Comparison of ENCODE assay signal across 28 cellular contexts in genomic region chr13:67769987-67770341, GRCh38.
"Had no signal": no experiment of that assay in that cellular context is flagged by ENCODE, and none has a peak within 500 bp of the region (broad histone marks: within the 10 kb centered on the region; RNA-seq: fewer than 3 reads in every experiment).

No MANE protein-coding gene starts in this region.

- H3K27ac ChIP-seq: breast epithelium, heart left ventricle, parathyroid adenoma, right atrium auricular region, stomach, tibial artery, WERI-Rb-1 had no signal

- H3K4me2 ChIP-seq: smooth muscle cell had no signal

- H3K4me1 ChIP-seq: breast epithelium, heart left ventricle, parathyroid adenoma, right atrium auricular region, stomach, tibial artery had no signal

- DNase-seq: activated CD4-positive, alpha-beta T cell treated with anti-CD3 and anti-CD28 coated beads, Interleukin-2, amount 10 ng/mL, durations not matched to agents 7 days and 5 days; activated CD4-positive, CD25-positive, alpha-beta regulatory T cell treated with anti-CD3 and anti-CD28 coated beads, Interleukin-2, amount 50 U/mL, for 72 hours; activated CD8-positive, alpha-beta T cell treated with anti-CD3 and anti-CD28 coated beads for 36 hours; activated gamma-delta T cell treated with Interleukin-2 at 50 U/mL for 16 hours; activated T-cell treated with anti-CD3 and anti-CD28 coated beads, Interleukin-2, amount 50 U/mL, for 4 hours; central memory CD4-positive, alpha-beta T cell; endodermal cell; foreskin fibroblast; hypothalamus; immature natural killer cell; left colon; naive B cell; nucleus accumbens; stimulated activated CD4-positive, alpha-beta T cell treated with anti-CD3 and anti-CD28 coated beads, Interleukin-2, amount 100 ng/mL, for 24 hours; stimulated activated naive B cell treated with anti-CD40 and anti-IgM and Interleukin-4, amounts not matched to agents 10 μg/mL and 1 μg/mL and 100 μg/mL, for 72 hours; stomach; T-helper 9 cell; tibial artery; WERI-Rb-1 had no signal

- H3K4me3 ChIP-seq: breast epithelium, heart left ventricle, right atrium auricular region, smooth muscle cell, stomach, tibial artery had no signal

- H3K27ac Mint-ChIP-seq: activated CD4-positive, alpha-beta T cell treated with anti-CD3 and anti-CD28 coated beads, Interleukin-2, amount 10 ng/mL, durations not matched to agents 7 days and 5 days; activated CD8-positive, alpha-beta T cell treated with anti-CD3 and anti-CD28 coated beads for 36 hours; activated naive CD4-positive, alpha-beta T cell treated with anti-CD3 and anti-CD28 coated beads, Interleukin-2, amount 50 U/mL, for 72 hours; activated T-helper 17 cell treated with anti-CD3 and anti-CD28 coated beads, Interleukin-2, amount 50 U/mL, for 72 hours; endodermal cell; immature natural killer cell; mesothelial cell of epicardium; naive B cell; stimulated activated naive B cell treated with anti-CD40 and anti-IgM and Interleukin-4, amounts not matched to agents 10 μg/mL and 1 μg/mL and 100 μg/mL, for 72 hours had no signal

- H3K36me3 ChIP-seq: breast epithelium, heart left ventricle, right atrium auricular region, stomach, tibial artery, WERI-Rb-1 had no signal

- H3K4me1 Mint-ChIP-seq: activated CD4-positive, alpha-beta T cell treated with anti-CD3 and anti-CD28 coated beads, Interleukin-2, amount 10 ng/mL, durations not matched to agents 7 days and 5 days; activated T-helper 17 cell treated with anti-CD3 and anti-CD28 coated beads, Interleukin-2, amount 50 U/mL, for 72 hours; endodermal cell; immature natural killer cell; mesothelial cell of epicardium; naive B cell; stimulated activated naive B cell treated with anti-CD40 and anti-IgM and Interleukin-4, amounts not matched to agents 10 μg/mL and 1 μg/mL and 100 μg/mL, for 72 hours had no signal

- H3K4me3 Mint-ChIP-seq: activated CD4-positive, alpha-beta T cell treated with anti-CD3 and anti-CD28 coated beads, Interleukin-2, amount 10 ng/mL, durations not matched to agents 7 days and 5 days; activated CD8-positive, alpha-beta T cell treated with anti-CD3 and anti-CD28 coated beads for 36 hours; activated T-cell treated with anti-CD3 and anti-CD28 coated beads, Interleukin-2, amount 50 U/mL, for 4 hours; activated T-helper 17 cell treated with anti-CD3 and anti-CD28 coated beads, Interleukin-2, amount 50 U/mL, for 72 hours; endodermal cell; immature natural killer cell; mesothelial cell of epicardium; naive B cell; stimulated activated naive B cell treated with anti-CD40 and anti-IgM and Interleukin-4, amounts not matched to agents 10 μg/mL and 1 μg/mL and 100 μg/mL, for 72 hours had no signal

- H3K9me3 ChIP-seq: breast epithelium, right atrium auricular region had no signal

- H3K36me3 Mint-ChIP-seq: activated naive CD4-positive, alpha-beta T cell treated with anti-CD3 and anti-CD28 coated beads, Interleukin-2, amount 50 U/mL, for 72 hours; immature natural killer cell; naive B cell; stimulated activated naive B cell treated with anti-CD40 and anti-IgM and Interleukin-4, amounts not matched to agents 10 μg/mL and 1 μg/mL and 100 μg/mL, for 72 hours had no signal

- H3K79me2 ChIP-seq: parathyroid adenoma had no signal

- H3K27me3 Mint-ChIP-seq: activated CD4-positive, alpha-beta T cell treated with anti-CD3 and anti-CD28 coated beads, Interleukin-2, amount 10 ng/mL, durations not matched to agents 7 days and 5 days; activated CD8-positive, alpha-beta T cell treated with anti-CD3 and anti-CD28 coated beads for 36 hours; activated T-helper 17 cell treated with anti-CD3 and anti-CD28 coated beads, Interleukin-2, amount 50 U/mL, for 72 hours; naive B cell; stimulated activated naive B cell treated with anti-CD40 and anti-IgM and Interleukin-4, amounts not matched to agents 10 μg/mL and 1 μg/mL and 100 μg/mL, for 72 hours had no signal

- ATAC-seq: activated CD8-positive, alpha-beta T cell treated with anti-CD3 and anti-CD28 coated beads for 36 hours; activated naive CD4-positive, alpha-beta T cell treated with anti-CD3 and anti-CD28 coated beads, Interleukin-2, amount 50 U/mL, for 72 hours; activated T-cell treated with anti-CD3 and anti-CD28 coated beads, Interleukin-2, amount 50 U/mL, for 4 hours; activated T-helper 17 cell treated with anti-CD3 and anti-CD28 coated beads, Interleukin-2, amount 50 U/mL, for 72 hours; esophagus mucosa; heart left ventricle; left colon; stimulated activated naive B cell treated with anti-CD40 and anti-IgM and Interleukin-4, amounts not matched to agents 10 μg/mL and 1 μg/mL and 100 μg/mL, for 72 hours had no signal

- H2AFZ ChIP-seq: parathyroid adenoma had no signal

- H3K27me3 ChIP-seq: breast epithelium, heart left ventricle, right atrium auricular region, stomach, tibial artery had no signal

- H3K9ac ChIP-seq: parathyroid adenoma had no signal
